ENCODE assay signal across 2 cellular contexts in genomic region chr4:86978709-86979108, GRCh38.
TF ChIP-seq lines count a peak whose summit lies in the region.

No MANE protein-coding gene starts in this region.

TF ChIP-seq in A549, 52 proteins besides CTCF, POLR2A, EP300 and RAD21:
- TF ChIP-seq NFE2L2 (conservative IDR thresholded peaks at IDR 0.05; ENCODE audit: low read length): no peak
- no peak for TF ChIP-seq MAX (IDR thresholded peaks at IDR 0.05)
- no peak for TF ChIP-seq EHMT2 (IDR thresholded peaks at IDR 0.05; ENCODE audit: low read depth)
- TF ChIP-seq NPAS2 (CRISPR knock-in tag; IDR thresholded peaks at IDR 0.05; ENCODE audit: borderline replicate concordance): no peak
- TF ChIP-seq BHLHE40 (IDR thresholded peaks at IDR 0.05; ENCODE audit: low read depth, low read length): no peak
- TF ChIP-seq ZNF302 (CRISPR knock-in tag; IDR thresholded peaks at IDR 0.05): no peak
- no peak for TF ChIP-seq CBX8 (IDR thresholded peaks at IDR 0.05)
- TF ChIP-seq RARB (CRISPR knock-in tag; IDR thresholded peaks at IDR 0.05): no peak
- no peak for TF ChIP-seq BCL3 (IDR thresholded peaks at IDR 0.05)
- TF ChIP-seq USF2 (IDR thresholded peaks at IDR 0.05): no peak
- TF ChIP-seq HOXB13 (CRISPR knock-in tag; IDR thresholded peaks at IDR 0.05; ENCODE audit: low read depth): no peak
- no peak for TF ChIP-seq ZSCAN20 (CRISPR knock-in tag; IDR thresholded peaks at IDR 0.05)
- no peak for TF ChIP-seq EHF (CRISPR knock-in tag; IDR thresholded peaks at IDR 0.05)
- no peak for TF ChIP-seq POLR2AphosphoS2 (conservative IDR thresholded peaks at IDR 0.05; ENCODE audit: low read length)
- TF ChIP-seq KDM1A (IDR thresholded peaks at IDR 0.05; ENCODE audit: low read depth): no peak
- TF ChIP-seq PHF8 (IDR thresholded peaks at IDR 0.05; ENCODE audit: borderline replicate concordance, low read depth): no peak
- no peak for TF ChIP-seq HEYL (CRISPR knock-in tag; IDR thresholded peaks at IDR 0.05)
- no peak for TF ChIP-seq HOXB5 (CRISPR knock-in tag; IDR thresholded peaks at IDR 0.05)
- TF ChIP-seq KDM5A (IDR thresholded peaks at IDR 0.05): no peak
- TF ChIP-seq FOXS1 (CRISPR knock-in tag; IDR thresholded peaks at IDR 0.05): no peak
TF ChIP-seq in A549: peak in this region for 0.

TF ChIP-seq in WTC11, 78 proteins besides CTCF, POLR2A, EP300 and RAD21:
- TF ChIP-seq FOXP4 (CRISPR knock-in tag; IDR thresholded peaks at IDR 0.05) (no peak), ERG (CRISPR knock-in tag; IDR thresholded peaks at IDR 0.05) (no peak), ZMAT4 (CRISPR knock-in tag; IDR thresholded peaks at IDR 0.05) (no peak), CDX4 (CRISPR knock-in tag; IDR thresholded peaks at IDR 0.05; ENCODE audit: borderline replicate concordance) (no peak), MXD4 (CRISPR knock-in tag; IDR thresholded peaks at IDR 0.05; ENCODE audit: borderline replicate concordance) (no peak), AFF4 (CRISPR knock-in tag; IDR thresholded peaks at IDR 0.05; ENCODE audit: borderline replicate concordance) (no peak), ZNF416 (CRISPR knock-in tag; IDR thresholded peaks at IDR 0.05) (no peak), ATF2 (CRISPR knock-in tag; IDR thresholded peaks at IDR 0.05; ENCODE audit: borderline replicate concordance, low read depth) (no peak), NR2C2 (CRISPR knock-in tag; IDR thresholded peaks at IDR 0.05) (no peak), ZNF219 (CRISPR knock-in tag; IDR thresholded peaks at IDR 0.05; ENCODE audit: borderline replicate concordance) (no peak), ZNF512 (CRISPR knock-in tag; IDR thresholded peaks at IDR 0.05; ENCODE audit: borderline replicate concordance) (no peak), MAX (CRISPR knock-in tag; IDR thresholded peaks at IDR 0.05) (no peak), ZNF232 (CRISPR knock-in tag; IDR thresholded peaks at IDR 0.05) (no peak), ZNF317 (CRISPR knock-in tag; IDR thresholded peaks at IDR 0.05; ENCODE audit: borderline replicate concordance, low read depth) (no peak)
TF ChIP-seq in WTC11: peak in this region for 0.
